Comparison of ENCODE assay signal across 22 cellular contexts in the genomic region with DNA sequence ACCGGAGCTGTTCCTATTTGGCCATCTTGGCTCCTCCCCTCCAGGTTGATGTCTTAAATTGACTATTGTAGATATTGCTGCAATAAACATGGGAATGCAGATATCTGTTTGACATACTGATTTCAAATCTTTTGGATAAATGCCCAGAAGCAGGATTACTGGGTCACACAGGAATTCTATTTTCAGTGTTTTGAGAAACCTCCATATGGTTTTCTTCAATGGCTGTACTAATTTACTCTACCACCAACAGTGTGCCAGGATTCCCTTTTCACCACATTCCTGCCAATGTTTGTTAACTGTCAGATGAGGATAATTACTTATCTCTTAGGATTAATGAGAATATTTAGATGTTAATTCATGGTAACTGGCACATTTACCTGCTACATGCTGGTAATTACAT.
DNase-seq lines count a peak whose midpoint lies in the region; FAIRE-seq and TF ChIP-seq lines count a peak whose summit lies in the region.
"Had no signal": no experiment of that assay in that cellular context is flagged by ENCODE, and none has a peak within 500 bp of the region (broad histone marks: within the 10 kb centered on the region; RNA-seq: fewer than 3 reads in every experiment).

No MANE protein-coding gene starts in this region.

- no peak overlapping the region for H2AFZ ChIP-seq in astrocyte (ENCODE audit: low read depth, low read length)
- H2AFZ ChIP-seq: PC-9 had no signal

- no peaks in the 10 kb centered on the region for H3K36me3 Mint-ChIP-seq in astrocyte (ENCODE audit: low read depth, unreplicated experiment)

- no peak overlapping the region for H3K9ac ChIP-seq in astrocyte (ENCODE audit: low read length)

- H3K9me3 Mint-ChIP-seq in astrocyte (ENCODE audit: unreplicated experiment), result peaks cover 7% of the 10 kb centered on the region

- no peak for TF ChIP-seq CTCF in astrocyte (IDR thresholded peaks at IDR 0.05; ENCODE audit: insufficient read depth, low read depth, low read length)
- TF ChIP-seq CTCF in fibroblast of the aortic adventitia (IDR thresholded peaks at IDR 0.05; ENCODE audit: insufficient read depth, low read length), result no peak
- TF ChIP-seq CTCF in GM20000 (IDR thresholded peaks at IDR 0.05; ENCODE audit: extremely low read depth, missing control alignments), result no peak
- no peak for TF ChIP-seq CTCF in WERI-Rb-1 (IDR thresholded peaks at IDR 0.05; ENCODE audit: low read depth, low read length)

- no peaks in the 10 kb centered on the region for H3K27me3 Mint-ChIP-seq in astrocyte (ENCODE audit: low read depth, unreplicated experiment)

- in situ Hi-C loops in G401 (cut with HindIII; ENCODE audit: low sequenced_read_pairs), result no loop called here

- H3K4me1 Mint-ChIP-seq in astrocyte (ENCODE audit: low read depth, unreplicated experiment), result no peaks in the 10 kb centered on the region

- H3K27ac Mint-ChIP-seq in astrocyte (ENCODE audit: unreplicated experiment), result no peak overlapping the region

- peak; percentile 56 for DNase-seq in G401 (ENCODE audit: low spot score)
- DNase-seq in NCI-H2171 treated with DMSO at 0.1 percent for 48 hours (lab: John Stamatoyannopoulos, UW), result peak; percentile 30
- DNase-seq in astrocyte (ENCODE audit: low read depth), result peak; percentile 16
- peak; percentile 22 for DNase-seq in fibroblast of the aortic adventitia (ENCODE audit: low read depth)
- no peak for DNase-seq in NCI-H748 (lab: John Stamatoyannopoulos, UW; ENCODE audit: unreplicated experiment)
- no peak for DNase-seq in OCI-M1 (lab: John Stamatoyannopoulos, UW)
- DNase-seq in GM20000 (ENCODE audit: low spot score), result no peak
- no peak for DNase-seq in WERI-Rb-1
- DNase-seq: BE2C, DMS79 treated with DMSO at 0.1 percent for 48 hours, Kasumi-1, NCI-H187, NCI-H2107, NCI-H2227 treated with DMSO at 0.1 percent for 48 hours, NCI-H524, PC-9, SHP77 treated with DMSO at 0.1 percent for 48 hours had no signal

- H3K4me3 Mint-ChIP-seq in astrocyte (ENCODE audit: unreplicated experiment), result no peak overlapping the region

- no peak overlapping the region for H3K27ac ChIP-seq in astrocyte (ENCODE audit: low read depth, low read length)
- no peak overlapping the region for H3K27ac ChIP-seq in WERI-Rb-1
- H3K27ac ChIP-seq: A549, PC-9, RWPE1, SK-N-MC had no signal

- FAIRE-seq in astrocyte (lab: Jason Lieb, UNC), result no peak
- FAIRE-seq: A549, GM12878, H54 had no signal

- H3K4me1 ChIP-seq in astrocyte (ENCODE audit: insufficient read depth, low read length), result no peaks in the 10 kb centered on the region
- H3K4me1 ChIP-seq: A549, BE2C had no signal

- H3K27me3 ChIP-seq in astrocyte (ENCODE audit: insufficient read depth, low read length) (no peaks in the 10 kb centered on the region), WERI-Rb-1 (ENCODE audit: insufficient read depth, low read depth, severe bottlenecking) (no peaks in the 10 kb centered on the region)
- H3K27me3 ChIP-seq: BE2C had no signal

- H3K36me3 ChIP-seq in astrocyte (ENCODE audit: insufficient read depth, low read length) (no peaks in the 10 kb centered on the region), WERI-Rb-1 (no peaks in the 10 kb centered on the region)
- H3K36me3 ChIP-seq: BE2C had no signal

- no peaks in the 10 kb centered on the region for H4K20me1 ChIP-seq in astrocyte (ENCODE audit: insufficient read depth, low read length)

- no peak overlapping the region for H3K4me3 ChIP-seq in astrocyte (ENCODE audit: insufficient read depth, low read depth, low read length)
- H3K4me3 ChIP-seq in fibroblast of the aortic adventitia (ENCODE audit: low read depth, low read length), result no peak overlapping the region
- no peak overlapping the region for H3K4me3 ChIP-seq in WERI-Rb-1 (ENCODE audit: low read depth, low read length)
- H3K4me3 ChIP-seq: A549, GM12878, PC-9, SK-N-MC had no signal

- H3K9me3 ChIP-seq in astrocyte (ENCODE audit: insufficient read depth, low read depth, low read length) (no peaks in the 10 kb centered on the region), WERI-Rb-1 (ENCODE audit: severe bottlenecking) (no peaks in the 10 kb centered on the region)
- H3K9me3 ChIP-seq: A549, BE2C had no signal

- no peak overlapping the region for H3K4me2 ChIP-seq in astrocyte (ENCODE audit: low read length)
- H3K4me2 ChIP-seq: A549, PC-9 had no signal

- H3K79me2 ChIP-seq in astrocyte (ENCODE audit: insufficient read depth, low read length), result no peaks in the 10 kb centered on the region

Comparison
In these comparisons a context has a peak if more than half of its experiments do, and no peak if none do; other contexts are left out.
1. DNase-seq: peak in G401 (single experiment), NCI-H2171 treated with DMSO at 0.1 percent for 48 hours (single experiment), astrocyte (single experiment) and fibroblast of the aortic adventitia (single experiment); none in NCI-H748 (single experiment), OCI-M1 (single experiment), GM20000 (single experiment) and WERI-Rb-1 (single experiment).